ENCODE assay signal across 19 cellular contexts in genomic region chr5:160297776-160298175, GRCh38. TPM values are rescaled to one million over a fixed set of nuclear protein-coding genes. Genes with fewer than 3 reads are reported as not detected.
DNase-seq lines count a peak whose midpoint lies in the region; ATAC-seq and TF ChIP-seq lines count a peak whose summit lies in the region.
"Had no signal": no experiment of that assay in that cellular context is flagged by ENCODE, and none has a peak within 500 bp of the region (broad histone marks: within the 10 kb centered on the region; RNA-seq: fewer than 3 reads in every experiment).

No MANE protein-coding gene starts in this region.

- H3K4me1 Mint-ChIP-seq in natural killer cell treated with Interleukin-12 subunit alpha and Interleukin-12 subunit beta and Interleukin-15 and Interleukin-18, amount 100 ng/mL, for 72 hours (ENCODE audit: low read depth in 2 of 2) = peaks cover 53 to 68% of the 10 kb centered on the region in 2 donors
- H3K4me1 Mint-ChIP-seq: B cell had no signal

- H3K27ac ChIP-seq in left ventricle myocardium inferior (replicated peaks) (no peak overlapping the region), left lung (peak overlapping the region in 1 of 2 donors; percentile 64)
- H3K27ac ChIP-seq: SJSA1 had no signal

- no peaks in the 10 kb centered on the region for H3K27me3 Mint-ChIP-seq in natural killer cell treated with Interleukin-12 subunit alpha and Interleukin-12 subunit beta and Interleukin-15 and Interleukin-18, amount 100 ng/mL, for 72 hours

- intact Hi-C loops in left ventricle myocardium superior (cut with micrococcal nuclease) (no loop called here), left ventricle myocardium inferior (cut with micrococcal nuclease) (no loop called here), left lung (cut with DNase I) (no loop called here)

- peaks cover 29% of the 10 kb centered on the region for H3K4me1 ChIP-seq in left ventricle myocardium inferior
- peaks cover 8 to 49% of the 10 kb centered on the region in 2 donors for H3K4me1 ChIP-seq in left lung

- H3K9me3 Mint-ChIP-seq in natural killer cell treated with Interleukin-12 subunit alpha and Interleukin-12 subunit beta and Interleukin-15 and Interleukin-18, amount 100 ng/mL, for 72 hours = no peaks in the 10 kb centered on the region

- no peaks in the 10 kb centered on the region for H3K9me3 ChIP-seq in left ventricle myocardium inferior (replicated peaks)
- H3K9me3 ChIP-seq in left lung = no peaks in the 10 kb centered on the region
- H3K9me3 ChIP-seq: SJSA1 had no signal

- peak overlapping the region; percentile 70 for H3K4me3 Mint-ChIP-seq in natural killer cell treated with Interleukin-12 subunit alpha and Interleukin-12 subunit beta and Interleukin-15 and Interleukin-18, amount 100 ng/mL, for 72 hours
- H3K4me3 Mint-ChIP-seq: B cell had no signal

- peak; percentile 27 for ATAC-seq in left ventricle myocardium superior
- ATAC-seq in left lung = peak; percentile 47
- ATAC-seq in natural killer cell treated with Interleukin-12 subunit alpha and Interleukin-12 subunit beta and Interleukin-15 and Interleukin-18, amount 100 ng/mL, for 72 hours = peak; percentile 80 to 85
- ATAC-seq in HG03135 (IDR thresholded peaks at IDR 0.05; ENCODE audit: unreplicated experiment) = no peak

- H3K4me3 ChIP-seq in left ventricle myocardium inferior (no peak overlapping the region), left lung (no peak overlapping the region)
- H3K4me3 ChIP-seq: SJSA1 had no signal

- H3K36me3 ChIP-seq in left ventricle myocardium inferior (no peaks in the 10 kb centered on the region), left lung (no peaks in the 10 kb centered on the region)

- H3K27ac Mint-ChIP-seq in natural killer cell treated with Interleukin-12 subunit alpha and Interleukin-12 subunit beta and Interleukin-15 and Interleukin-18, amount 100 ng/mL, for 72 hours = peak overlapping the region; percentile 58 to 94
- H3K27ac Mint-ChIP-seq: B cell had no signal

- H3K27me3 ChIP-seq in left ventricle myocardium inferior (ENCODE audit: low read depth) (no peaks in the 10 kb centered on the region), left lung (no peaks in the 10 kb centered on the region)
- H3K27me3 ChIP-seq: SJSA1 had no signal

- no peaks in the 10 kb centered on the region for H3K36me3 Mint-ChIP-seq in natural killer cell treated with Interleukin-12 subunit alpha and Interleukin-12 subunit beta and Interleukin-15 and Interleukin-18, amount 100 ng/mL, for 72 hours

- TF ChIP-seq CTCF in left ventricle myocardium inferior (IDR thresholded peaks at IDR 0.05; ENCODE audit: borderline replicate concordance) = no peak
- no peak for TF ChIP-seq CTCF in left lung (IDR thresholded peaks at IDR 0.05)

- DNase-seq in left ventricle myocardium superior = no peak
- DNase-seq in left ventricle myocardium inferior = no peak
- no peak for DNase-seq in left lung
- peak; percentile 91 for DNase-seq in natural killer cell treated with Interleukin-12 subunit alpha and Interleukin-12 subunit beta and Interleukin-15 and Interleukin-18, amount 100 ng/mL, for 72 hours (ENCODE audit: low spot score)
- DNase-seq in NCI-H2196 (lab: John Stamatoyannopoulos, UW; ENCODE audit: unreplicated experiment) = no peak
- no peak for DNase-seq in GOT3 (lab: John Stamatoyannopoulos, UW)
- DNase-seq: COR-L47, DMS79, Kasumi-1, NCI-H1417, NCI-H187, NCI-H2107, NCI-H2227 treated with DMSO at 0.1 percent for 48 hours, NCI-H510A treated with DMSO at 0.1 percent for 48 hours, NCI-H748 treated with DMSO at 0.1 percent for 48 hours, SW 1271 had no signal

RNA-seq across cellular contexts. Expression of gene CCNJL, which starts 14.6 kb away (rescaled TPM):
- total RNA-seq in left ventricle myocardium superior = 9.1 TPM
- 6.5 TPM for total RNA-seq in left ventricle myocardium inferior
- 10 to 100 TPM; 16.0 to 19.6 TPM for total RNA-seq in left lung
- 10 to 100 TPM in 1 of 2 donors, 1 to 10 TPM in 1; 5.6 to 20.1 TPM for total RNA-seq in natural killer cell treated with Interleukin-12 subunit alpha and Interleukin-12 subunit beta and Interleukin-15 and Interleukin-18, amount 100 ng/mL, for 72 hours
